15 cellular contexts compared by ENCODE assay signal in genomic region chr16:78704421-78704820, GRCh38.
"Had no signal": no experiment of that assay in that cellular context is flagged by ENCODE, and none has a peak within 500 bp of the region (broad histone marks: within the 10 kb centered on the region; RNA-seq: fewer than 3 reads in every experiment).

No MANE protein-coding gene starts in this region.

- H3K36me3 ChIP-seq: cardiac muscle cell, suprapubic skin had no signal

- H3K4me3 ChIP-seq: cardiac muscle cell, dorsolateral prefrontal cortex, suprapubic skin had no signal

- DNase-seq: activated CD4-positive, alpha-beta T cell treated with anti-CD3 and anti-CD28 coated beads, Interleukin-2, amount 50 U/mL, for 48 hours; activated CD8-positive, alpha-beta memory T cell treated with anti-CD3 and anti-CD28 coated beads, Interleukin-2, amount 10 ng/mL, durations not matched to agents 7 days and 5 days; activated naive CD4-positive, alpha-beta T cell treated with anti-CD3 and anti-CD28 coated beads, Interleukin-2, amount 10 ng/mL, durations not matched to agents 7 days and 5 days; activated T-cell treated with anti-CD3 and anti-CD28 coated beads, Interleukin-2, amount 50 U/mL, for 1 hour; dorsolateral prefrontal cortex; endodermal cell; erythroblast; foreskin keratinocyte; glutamatergic neuron; mesendoderm; occipital lobe; right cardiac atrium; T-helper 9 cell had no signal

- H3K27ac ChIP-seq: cardiac muscle cell, dorsolateral prefrontal cortex, foreskin keratinocyte, suprapubic skin had no signal

- H3K27me3 ChIP-seq: cardiac muscle cell, dorsolateral prefrontal cortex, foreskin keratinocyte, suprapubic skin had no signal

- ATAC-seq: activated CD8-positive, alpha-beta memory T cell treated with anti-CD3 and anti-CD28 coated beads, Interleukin-2, amount 10 ng/mL, durations not matched to agents 7 days and 5 days; foreskin keratinocyte; right cardiac atrium had no signal
